ENCODE assay signal across 1 cellular context in genomic region chr11:2555376-2555775, GRCh38.
TF ChIP-seq lines count a peak whose summit lies in the region.

No MANE protein-coding gene starts in this region.

TF ChIP-seq in H1, 55 proteins besides CTCF, POLR2A, EP300 and RAD21:
- TF ChIP-seq SIRT6 (IDR thresholded peaks at IDR 0.05; ENCODE audit: low read length) (no peak), JUND (IDR thresholded peaks at IDR 0.05; ENCODE audit: low read length) (no peak), JUN (IDR thresholded peaks at IDR 0.05; ENCODE audit: low read depth, low read length) (no peak), CBX5 (IDR thresholded peaks at IDR 0.05; ENCODE audit: low read depth, low read length) (no peak)
